In the genomic region with DNA sequence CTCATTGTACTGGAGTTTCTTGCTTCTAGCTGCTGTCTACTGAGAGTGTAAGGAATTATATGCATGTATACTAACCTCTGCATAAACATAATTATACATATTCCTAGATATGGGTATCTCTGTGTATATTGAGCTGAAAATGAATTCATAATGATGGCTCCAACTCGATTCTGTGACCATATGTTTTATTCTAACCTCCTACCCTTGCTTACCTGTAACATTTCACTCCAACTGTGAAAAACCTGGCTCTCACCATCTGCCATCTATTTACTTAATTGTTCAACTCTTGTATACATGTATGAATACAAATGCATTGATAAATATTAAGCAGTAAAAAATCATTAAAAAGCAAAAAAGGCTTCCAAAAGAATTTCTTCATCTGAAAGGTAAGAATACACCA, we compare ENCODE assay signal across 16 cellular contexts.
DNase-seq lines count a peak whose midpoint lies in the region; ATAC-seq and TF ChIP-seq lines count a peak whose summit lies in the region.
"Had no signal": no experiment of that assay in that cellular context is flagged by ENCODE, and none has a peak within 500 bp of the region (broad histone marks: within the 10 kb centered on the region; RNA-seq: fewer than 3 reads in every experiment).

No MANE protein-coding gene starts in this region.

- H3K27me3 Mint-ChIP-seq in activated CD8-positive, alpha-beta T cell treated with anti-CD3 and anti-CD28 coated beads for 36 hours: no peaks in the 10 kb centered on the region
- H3K27me3 Mint-ChIP-seq: CD4-positive, alpha-beta memory T cell had no signal

- POLR2A ChIA-PET in activated CD8-positive, alpha-beta T cell treated with anti-CD3 and anti-CD28 coated beads for 36 hours (lab: Charles Lee): no interaction called here

- DNase-seq in DMS 273 (lab: John Stamatoyannopoulos, UW; ENCODE audit: unreplicated experiment) (peak; percentile 25), DMS 273 treated with DMSO at 0.1 percent for 48 hours (lab: John Stamatoyannopoulos, UW) (peak; percentile 21), NCI-H2171 treated with DMSO at 0.1 percent for 48 hours (lab: John Stamatoyannopoulos, UW) (peak; percentile 91), cerebellum (ENCODE audit: low spot score) (peak; percentile 55), iPS-NIHi7 (ENCODE audit: extremely low spot score) (no peak)
- DNase-seq in activated CD8-positive, alpha-beta T cell treated with anti-CD3 and anti-CD28 coated beads for 36 hours: no peak
- DNase-seq: Calu3; CD4-positive, alpha-beta memory T cell; COR-L47; DMS79; EL; GF-D8; GM23248; H7; HCEC 1CT had no signal

- H3K4me3 Mint-ChIP-seq in activated CD8-positive, alpha-beta T cell treated with anti-CD3 and anti-CD28 coated beads for 36 hours: no peak overlapping the region
- H3K4me3 Mint-ChIP-seq: CD4-positive, alpha-beta memory T cell had no signal

- CTCF ChIA-PET in activated CD8-positive, alpha-beta T cell treated with anti-CD3 and anti-CD28 coated beads for 36 hours (lab: Charles Lee): no interaction called here

- H3K4me1 Mint-ChIP-seq in activated CD8-positive, alpha-beta T cell treated with anti-CD3 and anti-CD28 coated beads for 36 hours (ENCODE audit: low read depth): no peaks in the 10 kb centered on the region
- H3K4me1 Mint-ChIP-seq: CD4-positive, alpha-beta memory T cell had no signal

- H3K27ac Mint-ChIP-seq in activated CD8-positive, alpha-beta T cell treated with anti-CD3 and anti-CD28 coated beads for 36 hours: no peak overlapping the region
- H3K27ac Mint-ChIP-seq: CD4-positive, alpha-beta memory T cell had no signal

- peaks cover 8% of the 10 kb centered on the region for H3K9me3 Mint-ChIP-seq in activated CD8-positive, alpha-beta T cell treated with anti-CD3 and anti-CD28 coated beads for 36 hours

- intact Hi-C loops in activated CD8-positive, alpha-beta T cell treated with anti-CD3 and anti-CD28 coated beads for 36 hours (cut with micrococcal nuclease): no loop called here

- no peak for ATAC-seq in GM21360 (IDR thresholded peaks at IDR 0.05; ENCODE audit: unreplicated experiment)
- ATAC-seq in activated CD8-positive, alpha-beta T cell treated with anti-CD3 and anti-CD28 coated beads for 36 hours: no peak

- no peak for TF ChIP-seq CTCF in activated CD8-positive, alpha-beta T cell treated with anti-CD3 and anti-CD28 coated beads for 36 hours (IDR thresholded peaks at IDR 0.05)

- H3K36me3 Mint-ChIP-seq in activated CD8-positive, alpha-beta T cell treated with anti-CD3 and anti-CD28 coated beads for 36 hours (ENCODE audit: low read depth): no peaks in the 10 kb centered on the region
- H3K36me3 Mint-ChIP-seq: CD4-positive, alpha-beta memory T cell had no signal

Comparison
In these comparisons a context has a peak if more than half of its experiments do, and no peak if none do; other contexts are left out.
1. DNase-seq: peak in DMS 273 (single experiment), DMS 273 treated with DMSO at 0.1 percent for 48 hours (single experiment), NCI-H2171 treated with DMSO at 0.1 percent for 48 hours (single experiment) and cerebellum (single experiment); none in iPS-NIHi7 (single experiment) and activated CD8-positive, alpha-beta T cell treated with anti-CD3 and anti-CD28 coated beads for 36 hours (single experiment).